Comparison of ENCODE assay signal across 1 cellular context in the genomic region with DNA sequence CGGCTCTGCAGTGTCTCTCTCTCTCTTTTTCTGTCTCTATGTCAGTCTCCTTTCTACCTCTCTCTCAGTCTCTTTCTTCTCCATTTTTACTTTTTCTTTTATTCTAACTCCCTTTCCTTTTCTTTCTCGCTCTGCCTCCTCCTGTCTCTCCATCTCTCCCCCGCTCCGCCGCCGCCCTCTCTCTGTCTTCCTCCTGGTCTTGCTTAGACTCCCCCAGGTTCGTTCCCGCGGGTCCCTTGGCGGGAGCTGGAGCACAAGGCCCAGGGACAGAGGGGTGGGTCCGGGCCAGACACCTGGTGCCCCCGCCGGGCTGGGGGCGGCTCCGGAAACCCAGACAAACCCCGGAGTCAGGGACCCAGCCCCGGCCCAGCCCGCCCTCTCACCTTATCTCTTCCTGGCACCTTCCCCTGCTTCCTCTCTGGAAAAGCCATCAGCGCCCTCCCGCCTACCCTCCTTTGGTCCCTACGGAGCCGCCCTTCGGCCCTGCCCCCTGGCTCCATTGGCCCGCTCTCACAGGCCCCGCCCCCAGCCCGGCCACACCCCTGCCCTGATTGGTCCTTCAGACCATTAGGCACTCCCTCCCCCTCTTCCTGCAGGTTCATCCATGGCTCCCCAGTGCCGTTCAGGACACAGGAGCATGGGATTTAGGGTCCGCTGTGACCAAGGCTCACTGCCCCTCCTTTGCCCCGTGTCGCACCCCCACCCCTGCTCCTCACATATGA.
TF ChIP-seq lines count a peak whose summit lies in the region.

No MANE protein-coding gene starts in this region.

TF ChIP-seq in endothelial cell of umbilical vein, 7 proteins besides CTCF, POLR2A, EP300 and RAD21 (continued from another document):
- TF ChIP-seq JUN (IDR thresholded peaks at IDR 0.05; ENCODE audit: borderline replicate concordance, insufficient read depth, insufficient read length, low read depth) (no peak), FOS (IDR thresholded peaks at IDR 0.05; ENCODE audit: borderline replicate concordance, insufficient read depth, low read length) (no peak)
